1 cellular context compared by ENCODE assay signal in the genomic region with DNA sequence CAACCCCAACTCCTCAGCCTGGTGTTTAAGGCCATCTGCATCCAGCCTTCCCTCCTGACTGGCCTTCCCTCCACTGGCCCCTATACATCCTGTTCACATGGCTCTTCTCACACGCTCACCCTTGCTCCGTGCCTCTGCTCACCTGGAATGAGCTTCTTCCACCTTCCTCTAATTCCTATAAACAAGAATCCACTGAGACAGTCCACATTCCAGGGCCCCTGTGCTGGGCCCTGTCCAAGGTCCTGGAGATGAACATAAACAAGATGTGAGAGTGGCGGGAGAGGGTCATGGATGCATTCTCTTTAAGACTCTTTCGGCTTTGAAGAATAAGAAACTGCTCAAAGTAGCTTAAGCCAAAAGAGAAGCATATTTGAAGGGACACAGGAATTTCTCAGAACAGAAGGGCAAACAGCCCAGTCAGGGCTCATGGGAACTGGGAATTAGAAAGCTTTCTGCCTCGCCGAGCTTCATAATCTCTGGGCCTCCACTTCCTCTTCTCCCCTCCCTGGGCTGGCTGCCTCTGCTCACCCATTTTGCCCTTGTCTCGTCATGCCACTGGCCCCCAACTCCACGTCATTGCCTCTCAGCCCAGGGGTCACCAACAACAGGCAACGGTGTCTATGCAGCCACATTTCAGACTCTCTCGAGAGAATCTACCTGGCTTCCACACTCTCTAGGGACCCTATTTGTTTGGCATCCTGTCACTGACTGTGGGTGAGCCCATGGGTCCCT.
TF ChIP-seq lines count a peak whose summit lies in the region.

No MANE protein-coding gene starts in this region.

TF ChIP-seq in WTC11, 78 proteins besides CTCF, POLR2A, EP300 and RAD21 (continued from another document):
- TF ChIP-seq, protein P1, sequence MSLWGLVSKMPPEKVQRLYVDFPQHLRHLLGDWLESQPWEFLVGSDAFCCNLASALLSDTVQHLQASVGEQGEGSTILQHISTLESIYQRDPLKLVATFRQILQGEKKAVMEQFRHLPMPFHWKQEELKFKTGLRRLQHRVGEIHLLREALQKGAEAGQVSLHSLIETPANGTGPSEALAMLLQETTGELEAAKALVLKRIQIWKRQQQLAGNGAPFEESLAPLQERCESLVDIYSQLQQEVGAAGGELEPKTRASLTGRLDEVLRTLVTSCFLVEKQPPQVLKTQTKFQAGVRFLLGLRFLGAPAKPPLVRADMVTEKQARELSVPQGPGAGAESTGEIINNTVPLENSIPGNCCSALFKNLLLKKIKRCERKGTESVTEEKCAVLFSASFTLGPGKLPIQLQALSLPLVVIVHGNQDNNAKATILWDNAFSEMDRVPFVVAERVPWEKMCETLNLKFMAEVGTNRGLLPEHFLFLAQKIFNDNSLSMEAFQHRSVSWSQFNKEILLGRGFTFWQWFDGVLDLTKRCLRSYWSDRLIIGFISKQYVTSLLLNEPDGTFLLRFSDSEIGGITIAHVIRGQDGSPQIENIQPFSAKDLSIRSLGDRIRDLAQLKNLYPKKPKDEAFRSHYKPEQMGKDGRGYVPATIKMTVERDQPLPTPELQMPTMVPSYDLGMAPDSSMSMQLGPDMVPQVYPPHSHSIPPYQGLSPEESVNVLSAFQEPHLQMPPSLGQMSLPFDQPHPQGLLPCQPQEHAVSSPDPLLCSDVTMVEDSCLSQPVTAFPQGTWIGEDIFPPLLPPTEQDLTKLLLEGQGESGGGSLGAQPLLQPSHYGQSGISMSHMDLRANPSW (CRISPR knock-in tag; conservative IDR thresholded peaks at IDR 0.05; ENCODE audit: low read depth), result no peak
- no peak for TF ChIP-seq NFATC4 (CRISPR knock-in tag; IDR thresholded peaks at IDR 0.05)
- TF ChIP-seq, protein P2, sequence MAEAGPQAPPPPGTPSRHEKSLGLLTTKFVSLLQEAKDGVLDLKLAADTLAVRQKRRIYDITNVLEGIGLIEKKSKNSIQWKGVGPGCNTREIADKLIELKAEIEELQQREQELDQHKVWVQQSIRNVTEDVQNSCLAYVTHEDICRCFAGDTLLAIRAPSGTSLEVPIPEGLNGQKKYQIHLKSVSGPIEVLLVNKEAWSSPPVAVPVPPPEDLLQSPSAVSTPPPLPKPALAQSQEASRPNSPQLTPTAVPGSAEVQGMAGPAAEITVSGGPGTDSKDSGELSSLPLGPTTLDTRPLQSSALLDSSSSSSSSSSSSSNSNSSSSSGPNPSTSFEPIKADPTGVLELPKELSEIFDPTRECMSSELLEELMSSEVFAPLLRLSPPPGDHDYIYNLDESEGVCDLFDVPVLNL (CRISPR knock-in tag; IDR thresholded peaks at IDR 0.05; ENCODE audit: borderline replicate concordance, low read depth), result no peak
- TF ChIP-seq EMX1 (CRISPR knock-in tag; IDR thresholded peaks at IDR 0.05), result no peak
- TF ChIP-seq JUN (CRISPR knock-in tag; IDR thresholded peaks at IDR 0.05), result 0 out of 2 replicates have a peak, but pooled peaks have one; percentile 58
- TF ChIP-seq, protein P3, sequence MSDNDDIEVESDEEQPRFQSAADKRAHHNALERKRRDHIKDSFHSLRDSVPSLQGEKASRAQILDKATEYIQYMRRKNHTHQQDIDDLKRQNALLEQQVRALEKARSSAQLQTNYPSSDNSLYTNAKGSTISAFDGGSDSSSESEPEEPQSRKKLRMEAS (CRISPR knock-in tag; IDR thresholded peaks at IDR 0.05), result no peak
- TF ChIP-seq, protein P4, sequence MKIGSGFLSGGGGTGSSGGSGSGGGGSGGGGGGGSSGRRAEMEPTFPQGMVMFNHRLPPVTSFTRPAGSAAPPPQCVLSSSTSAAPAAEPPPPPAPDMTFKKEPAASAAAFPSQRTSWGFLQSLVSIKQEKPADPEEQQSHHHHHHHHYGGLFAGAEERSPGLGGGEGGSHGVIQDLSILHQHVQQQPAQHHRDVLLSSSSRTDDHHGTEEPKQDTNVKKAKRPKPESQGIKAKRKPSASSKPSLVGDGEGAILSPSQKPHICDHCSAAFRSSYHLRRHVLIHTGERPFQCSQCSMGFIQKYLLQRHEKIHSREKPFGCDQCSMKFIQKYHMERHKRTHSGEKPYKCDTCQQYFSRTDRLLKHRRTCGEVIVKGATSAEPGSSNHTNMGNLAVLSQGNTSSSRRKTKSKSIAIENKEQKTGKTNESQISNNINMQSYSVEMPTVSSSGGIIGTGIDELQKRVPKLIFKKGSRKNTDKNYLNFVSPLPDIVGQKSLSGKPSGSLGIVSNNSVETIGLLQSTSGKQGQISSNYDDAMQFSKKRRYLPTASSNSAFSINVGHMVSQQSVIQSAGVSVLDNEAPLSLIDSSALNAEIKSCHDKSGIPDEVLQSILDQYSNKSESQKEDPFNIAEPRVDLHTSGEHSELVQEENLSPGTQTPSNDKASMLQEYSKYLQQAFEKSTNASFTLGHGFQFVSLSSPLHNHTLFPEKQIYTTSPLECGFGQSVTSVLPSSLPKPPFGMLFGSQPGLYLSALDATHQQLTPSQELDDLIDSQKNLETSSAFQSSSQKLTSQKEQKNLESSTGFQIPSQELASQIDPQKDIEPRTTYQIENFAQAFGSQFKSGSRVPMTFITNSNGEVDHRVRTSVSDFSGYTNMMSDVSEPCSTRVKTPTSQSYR (CRISPR knock-in tag; IDR thresholded peaks at IDR 0.05), result no peak
- no peak for TF ChIP-seq HMGA2 (CRISPR knock-in tag; IDR thresholded peaks at IDR 0.05)
- TF ChIP-seq ZBTB21 (CRISPR knock-in tag; IDR thresholded peaks at IDR 0.05; ENCODE audit: borderline replicate concordance), result no peak
- peak; percentile 95 for TF ChIP-seq TEAD4 (CRISPR knock-in tag; IDR thresholded peaks at IDR 0.05)
- TF ChIP-seq ZNF396 (CRISPR knock-in tag; IDR thresholded peaks at IDR 0.05; ENCODE audit: borderline replicate concordance), result no peak
- TF ChIP-seq, protein P5, sequence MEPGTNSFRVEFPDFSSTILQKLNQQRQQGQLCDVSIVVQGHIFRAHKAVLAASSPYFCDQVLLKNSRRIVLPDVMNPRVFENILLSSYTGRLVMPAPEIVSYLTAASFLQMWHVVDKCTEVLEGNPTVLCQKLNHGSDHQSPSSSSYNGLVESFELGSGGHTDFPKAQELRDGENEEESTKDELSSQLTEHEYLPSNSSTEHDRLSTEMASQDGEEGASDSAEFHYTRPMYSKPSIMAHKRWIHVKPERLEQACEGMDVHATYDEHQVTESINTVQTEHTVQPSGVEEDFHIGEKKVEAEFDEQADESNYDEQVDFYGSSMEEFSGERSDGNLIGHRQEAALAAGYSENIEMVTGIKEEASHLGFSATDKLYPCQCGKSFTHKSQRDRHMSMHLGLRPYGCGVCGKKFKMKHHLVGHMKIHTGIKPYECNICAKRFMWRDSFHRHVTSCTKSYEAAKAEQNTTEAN (CRISPR knock-in tag; IDR thresholded peaks at IDR 0.05), result no peak
- no peak for TF ChIP-seq TP53 (CRISPR knock-in tag; IDR thresholded peaks at IDR 0.05)
- TF ChIP-seq FOXJ3 (CRISPR knock-in tag; IDR thresholded peaks at IDR 0.05; ENCODE audit: borderline replicate concordance), result no peak
- peak; percentile 92 for TF ChIP-seq TEAD1 (CRISPR knock-in tag; IDR thresholded peaks at IDR 0.05)
- TF ChIP-seq, protein P6, sequence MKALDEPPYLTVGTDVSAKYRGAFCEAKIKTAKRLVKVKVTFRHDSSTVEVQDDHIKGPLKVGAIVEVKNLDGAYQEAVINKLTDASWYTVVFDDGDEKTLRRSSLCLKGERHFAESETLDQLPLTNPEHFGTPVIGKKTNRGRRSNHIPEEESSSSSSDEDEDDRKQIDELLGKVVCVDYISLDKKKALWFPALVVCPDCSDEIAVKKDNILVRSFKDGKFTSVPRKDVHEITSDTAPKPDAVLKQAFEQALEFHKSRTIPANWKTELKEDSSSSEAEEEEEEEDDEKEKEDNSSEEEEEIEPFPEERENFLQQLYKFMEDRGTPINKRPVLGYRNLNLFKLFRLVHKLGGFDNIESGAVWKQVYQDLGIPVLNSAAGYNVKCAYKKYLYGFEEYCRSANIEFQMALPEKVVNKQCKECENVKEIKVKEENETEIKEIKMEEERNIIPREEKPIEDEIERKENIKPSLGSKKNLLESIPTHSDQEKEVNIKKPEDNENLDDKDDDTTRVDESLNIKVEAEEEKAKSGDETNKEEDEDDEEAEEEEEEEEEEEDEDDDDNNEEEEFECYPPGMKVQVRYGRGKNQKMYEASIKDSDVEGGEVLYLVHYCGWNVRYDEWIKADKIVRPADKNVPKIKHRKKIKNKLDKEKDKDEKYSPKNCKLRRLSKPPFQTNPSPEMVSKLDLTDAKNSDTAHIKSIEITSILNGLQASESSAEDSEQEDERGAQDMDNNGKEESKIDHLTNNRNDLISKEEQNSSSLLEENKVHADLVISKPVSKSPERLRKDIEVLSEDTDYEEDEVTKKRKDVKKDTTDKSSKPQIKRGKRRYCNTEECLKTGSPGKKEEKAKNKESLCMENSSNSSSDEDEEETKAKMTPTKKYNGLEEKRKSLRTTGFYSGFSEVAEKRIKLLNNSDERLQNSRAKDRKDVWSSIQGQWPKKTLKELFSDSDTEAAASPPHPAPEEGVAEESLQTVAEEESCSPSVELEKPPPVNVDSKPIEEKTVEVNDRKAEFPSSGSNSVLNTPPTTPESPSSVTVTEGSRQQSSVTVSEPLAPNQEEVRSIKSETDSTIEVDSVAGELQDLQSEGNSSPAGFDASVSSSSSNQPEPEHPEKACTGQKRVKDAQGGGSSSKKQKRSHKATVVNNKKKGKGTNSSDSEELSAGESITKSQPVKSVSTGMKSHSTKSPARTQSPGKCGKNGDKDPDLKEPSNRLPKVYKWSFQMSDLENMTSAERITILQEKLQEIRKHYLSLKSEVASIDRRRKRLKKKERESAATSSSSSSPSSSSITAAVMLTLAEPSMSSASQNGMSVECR (CRISPR knock-in tag; IDR thresholded peaks at IDR 0.05; ENCODE audit: borderline replicate concordance), result 0 out of 2 replicates have a peak, but pooled peaks have one; percentile 64
- TF ChIP-seq, protein P7, sequence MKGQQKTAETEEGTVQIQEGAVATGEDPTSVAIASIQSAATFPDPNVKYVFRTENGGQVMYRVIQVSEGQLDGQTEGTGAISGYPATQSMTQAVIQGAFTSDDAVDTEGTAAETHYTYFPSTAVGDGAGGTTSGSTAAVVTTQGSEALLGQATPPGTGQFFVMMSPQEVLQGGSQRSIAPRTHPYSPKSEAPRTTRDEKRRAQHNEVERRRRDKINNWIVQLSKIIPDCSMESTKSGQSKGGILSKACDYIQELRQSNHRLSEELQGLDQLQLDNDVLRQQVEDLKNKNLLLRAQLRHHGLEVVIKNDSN (CRISPR knock-in tag; IDR thresholded peaks at IDR 0.05), result peak; percentile 33; the same call in 1 of the 2 replicates
- no peak for TF ChIP-seq ZNF219 (CRISPR knock-in tag; IDR thresholded peaks at IDR 0.05; ENCODE audit: borderline replicate concordance)
- TF ChIP-seq, protein P8, sequence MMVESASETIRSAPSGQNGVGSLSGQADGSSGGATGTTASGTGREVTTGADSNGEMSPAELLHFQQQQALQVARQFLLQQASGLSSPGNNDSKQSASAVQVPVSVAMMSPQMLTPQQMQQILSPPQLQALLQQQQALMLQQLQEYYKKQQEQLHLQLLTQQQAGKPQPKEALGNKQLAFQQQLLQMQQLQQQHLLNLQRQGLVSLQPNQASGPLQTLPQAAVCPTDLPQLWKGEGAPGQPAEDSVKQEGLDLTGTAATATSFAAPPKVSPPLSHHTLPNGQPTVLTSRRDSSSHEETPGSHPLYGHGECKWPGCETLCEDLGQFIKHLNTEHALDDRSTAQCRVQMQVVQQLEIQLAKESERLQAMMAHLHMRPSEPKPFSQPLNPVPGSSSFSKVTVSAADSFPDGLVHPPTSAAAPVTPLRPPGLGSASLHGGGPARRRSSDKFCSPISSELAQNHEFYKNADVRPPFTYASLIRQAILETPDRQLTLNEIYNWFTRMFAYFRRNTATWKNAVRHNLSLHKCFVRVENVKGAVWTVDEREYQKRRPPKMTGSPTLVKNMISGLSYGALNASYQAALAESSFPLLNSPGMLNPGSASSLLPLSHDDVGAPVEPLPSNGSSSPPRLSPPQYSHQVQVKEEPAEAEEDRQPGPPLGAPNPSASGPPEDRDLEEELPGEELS (CRISPR knock-in tag; IDR thresholded peaks at IDR 0.05), result no peak
- no peak for TF ChIP-seq MYBL2 (CRISPR knock-in tag; IDR thresholded peaks at IDR 0.05)
- TF ChIP-seq FOXP1 (CRISPR knock-in tag; IDR thresholded peaks at IDR 0.05; ENCODE audit: borderline replicate concordance), result no peak
TF ChIP-seq in WTC11: peak in this region for 6.
